8 cellular contexts compared by ENCODE assay signal in the genomic region with DNA sequence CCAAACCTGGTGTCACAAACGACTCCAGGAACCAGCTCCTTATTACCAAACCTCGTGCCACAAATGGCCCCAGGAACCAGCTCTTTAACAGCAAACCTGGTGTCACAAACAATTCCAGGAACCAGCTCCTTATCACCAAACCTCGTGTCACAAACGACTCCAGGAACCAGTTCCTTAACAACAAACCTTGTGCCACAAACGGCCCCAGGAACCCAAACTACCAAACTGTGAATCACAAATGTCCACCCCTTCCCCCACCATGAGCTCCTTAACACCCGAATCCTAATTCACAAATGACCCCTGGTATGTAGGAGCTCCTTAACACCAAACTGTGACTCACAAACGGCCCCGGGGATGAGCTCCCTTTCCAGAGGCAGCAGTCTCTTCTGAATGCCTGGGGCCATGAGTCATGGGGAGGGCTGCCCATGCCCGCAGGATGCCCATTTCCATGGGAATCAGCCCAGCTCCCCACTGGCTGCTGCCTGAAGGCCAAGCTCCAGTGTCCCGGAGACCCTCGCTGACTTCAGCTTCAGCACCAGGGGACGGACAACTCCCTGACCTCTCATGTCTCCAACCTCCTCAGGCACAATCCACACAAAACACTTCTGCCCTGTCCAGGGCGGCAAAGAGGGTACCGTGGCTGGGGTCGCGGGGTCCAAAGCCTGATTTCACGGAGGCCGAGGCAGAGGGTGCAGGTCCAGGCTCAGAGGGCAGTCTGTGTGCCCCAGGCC.
DNase-seq lines count a peak whose midpoint lies in the region; ATAC-seq, FAIRE-seq and TF ChIP-seq lines count a peak whose summit lies in the region.

No MANE protein-coding gene starts in this region.

- H3K9ac ChIP-seq in DND-41 (ENCODE audit: low read depth, low read length) (peak overlapping the region; percentile 37), astrocyte (ENCODE audit: low read length) (peak overlapping the region; percentile 12)

- H3K79me2 ChIP-seq in DND-41 (ENCODE audit: insufficient read depth, low read length) (peaks cover 33% of the 10 kb centered on the region), astrocyte (ENCODE audit: insufficient read depth, low read length) (no peaks in the 10 kb centered on the region)

- H2AFZ ChIP-seq in DND-41 (ENCODE audit: low read depth, low read length): no peak overlapping the region
- no peak overlapping the region for H2AFZ ChIP-seq in astrocyte (ENCODE audit: low read depth, low read length)

- no peak overlapping the region for H3K4me2 ChIP-seq in DND-41 (ENCODE audit: insufficient read depth, low read length)
- peak overlapping the region; percentile 73 for H3K4me2 ChIP-seq in astrocyte (ENCODE audit: low read length)

- H3K27ac ChIP-seq in DND-41 (ENCODE audit: low read length) (peak overlapping the region; percentile 75), astrocyte (ENCODE audit: low read depth, low read length) (no peak overlapping the region)

- H3K9me3 ChIP-seq in DND-41 (ENCODE audit: insufficient read depth, low read length, severe bottlenecking) (peaks cover 20% of the 10 kb centered on the region), astrocyte (ENCODE audit: insufficient read depth, low read depth, low read length) (peaks cover 3% of the 10 kb centered on the region)

- no peak for FAIRE-seq in astrocyte (lab: Jason Lieb, UNC)

- H3K9me3 Mint-ChIP-seq in astrocyte (ENCODE audit: unreplicated experiment) (no peaks in the 10 kb centered on the region), memory B cell (no peaks in the 10 kb centered on the region)

- H3K4me1 ChIP-seq in DND-41 (ENCODE audit: insufficient read depth, low read length) (peaks cover 62% of the 10 kb centered on the region), astrocyte (ENCODE audit: insufficient read depth, low read length) (peaks cover 19% of the 10 kb centered on the region)

- H3K4me3 Mint-ChIP-seq in astrocyte (ENCODE audit: unreplicated experiment) (peak overlapping the region; percentile 45), memory B cell (no peak overlapping the region)

- H3K27me3 ChIP-seq in DND-41 (ENCODE audit: insufficient read depth, low read length, poor library complexity) (no peaks in the 10 kb centered on the region), astrocyte (ENCODE audit: insufficient read depth, low read length) (no peaks in the 10 kb centered on the region)

- H3K4me3 ChIP-seq in DND-41 (ENCODE audit: low read depth in 1 of 2, low read length in 2 of 2) (no peak overlapping the region), astrocyte (ENCODE audit: insufficient read depth, low read depth, low read length) (no peak overlapping the region)

- H3K36me3 ChIP-seq in DND-41 (ENCODE audit: insufficient read depth, low read length) (peaks cover 65% of the 10 kb centered on the region), astrocyte (ENCODE audit: insufficient read depth, low read length) (no peaks in the 10 kb centered on the region)

- no peak for TF ChIP-seq CTCF in DND-41 (IDR thresholded peaks at IDR 0.05; ENCODE audit: borderline replicate concordance, extremely low read depth, low read length, poor library complexity, severe bottlenecking)
- no peak for TF ChIP-seq CTCF in astrocyte (IDR thresholded peaks at IDR 0.05; ENCODE audit: insufficient read depth, low read depth, low read length)

- peaks cover 22% of the 10 kb centered on the region for H4K20me1 ChIP-seq in DND-41 (ENCODE audit: insufficient read depth, low read length)
- peaks cover 43% of the 10 kb centered on the region for H4K20me1 ChIP-seq in astrocyte (ENCODE audit: insufficient read depth, low read length)

- H3K4me1 Mint-ChIP-seq in astrocyte (ENCODE audit: low read depth, unreplicated experiment) (peaks cover 21% of the 10 kb centered on the region), memory B cell (peaks cover 7% of the 10 kb centered on the region)

- DNase-seq in DND-41: peak; percentile 65
- peak; percentile 48 for DNase-seq in LoVo (ENCODE audit: low spot score)
- DNase-seq in astrocyte (ENCODE audit: low read depth): peak; percentile 76
- no peak for DNase-seq in memory B cell (ENCODE audit: low spot score in 2 of 2)
- no peak for DNase-seq in SKM-1 treated with dmso at 0.1 percent for 144 hours (lab: John Stamatoyannopoulos, UW; ENCODE audit: unreplicated experiment)
- no peak for DNase-seq in stimulated activated CD4-positive, alpha-beta T cell treated with anti-CD3 and anti-CD28 coated beads, Interleukin-4, amount 100 ng/mL, for 24 hours
- DNase-seq in effector CD8-positive, alpha-beta T cell (lab: John Stamatoyannopoulos, UW): no peak
- DNase-seq in DMS53 (lab: John Stamatoyannopoulos, UW): no peak

- H3K36me3 Mint-ChIP-seq in astrocyte (ENCODE audit: low read depth, unreplicated experiment) (peaks cover 4% of the 10 kb centered on the region), memory B cell (peaks cover 6% of the 10 kb centered on the region)

- no peaks in the 10 kb centered on the region for H3K27me3 Mint-ChIP-seq in astrocyte (ENCODE audit: low read depth, unreplicated experiment)
- no peaks in the 10 kb centered on the region for H3K27me3 Mint-ChIP-seq in memory B cell

- H3K27ac Mint-ChIP-seq in astrocyte (ENCODE audit: unreplicated experiment) (peak overlapping the region; percentile 34), memory B cell (peak overlapping the region; percentile 35)

- ATAC-seq in DND-41 (ENCODE audit: insufficient read depth, low read depth) (peak; percentile 60), memory B cell (ENCODE audit: low read depth) (no peak)

Comparison
In these comparisons a context has a peak if more than half of its experiments do, and no peak if none do; other contexts are left out.
1. DNase-seq: peak in DND-41 (single experiment), LoVo (single experiment) and astrocyte (single experiment); none in memory B cell (0 of 2), SKM-1 treated with dmso at 0.1 percent for 144 hours (single experiment), stimulated activated CD4-positive, alpha-beta T cell treated with anti-CD3 and anti-CD28 coated beads, Interleukin-4, amount 100 ng/mL, for 24 hours (single experiment), effector CD8-positive, alpha-beta T cell (single experiment) and DMS53 (single experiment).